In genomic region chr2:88919087-88919738, GRCh38 we compare ENCODE assay signal across 9 cellular contexts.
DNase-seq lines count a peak whose midpoint lies in the region; TF ChIP-seq lines count a peak whose summit lies in the region.
"Had no signal": no experiment of that assay in that cellular context is flagged by ENCODE, and none has a peak within 500 bp of the region (broad histone marks: within the 10 kb centered on the region; RNA-seq: fewer than 3 reads in every experiment).

No MANE protein-coding gene starts in this region.

- no peaks in the 10 kb centered on the region for H3K27me3 Mint-ChIP-seq in glutamatergic neuron (ENCODE audit: unreplicated experiment)

- H3K4me3 Mint-ChIP-seq in glutamatergic neuron (ENCODE audit: unreplicated experiment) = no peak overlapping the region
- H3K4me3 Mint-ChIP-seq: stimulated activated naive CD8-positive, alpha-beta T cell treated with anti-CD3 and anti-CD28 coated beads, Interleukin-15, amount 100 ng/mL, for 72 hours had no signal

- CTCF ChIA-PET in A673 (lab: Charles Lee) (interaction anchor here (1.0 kb wide), 1 partner anchor 39 kb away, joined by 3 read pairs; no protein-coding TSS in a partner anchor), GM10248 (lab: Yijun Ruan, JAX) (interaction anchor here (0.7 to 1.6 kb wide), 4 partner anchors 15 to 86 kb away, joined by 3 to 12 read pairs (median 4); no protein-coding TSS in a partner anchor)

- H3K36me3 ChIP-seq in A673 (ENCODE audit: insufficient read depth, low read length, poor library complexity, severe bottlenecking) = no peaks in the 10 kb centered on the region
- H3K36me3 ChIP-seq in Peyer's patch = no peaks in the 10 kb centered on the region
- no peaks in the 10 kb centered on the region for H3K36me3 ChIP-seq in hepatocyte (replicated peaks; ENCODE audit: insufficient read depth, low read depth)

- no peaks in the 10 kb centered on the region for H3K9me2 ChIP-seq in hepatocyte (replicated peaks; ENCODE audit: insufficient read depth)

- no TSS peak for BruUV-seq in A673 (replicated peaks; lab: Mats Ljungman, UMichigan)

- H3K4me3 ChIP-seq in A673 (ENCODE audit: low read depth, low read length, poor library complexity, severe bottlenecking) (no peak overlapping the region), Peyer's patch (no peak overlapping the region), hepatocyte (no peak overlapping the region)

- peaks cover 3% of the 10 kb centered on the region for H3K36me3 Mint-ChIP-seq in glutamatergic neuron (ENCODE audit: unreplicated experiment)

- TF ChIP-seq CTCF in A673 (conservative IDR thresholded peaks at IDR 0.05; ENCODE audit: low read depth, low read length) (peak; percentile 69), GM10248 (IDR thresholded peaks at IDR 0.05; ENCODE audit: control extremely low read depth, extremely low read depth, low read depth, missing control alignments) (peak; percentile 19), Peyer's patch (IDR thresholded peaks at IDR 0.05) (peak in 5 of 6 experiments; percentile 16 to 39 (median 29)), glutamatergic neuron (IDR thresholded peaks at IDR 0.05; ENCODE audit: partially characterized antibody, unreplicated experiment) (peak; percentile 59), hepatocyte (IDR thresholded peaks at IDR 0.05; ENCODE audit: poor library complexity) (no peak)

- POLR2A ChIA-PET in A673 (lab: Charles Lee; ENCODE audit: low non-redundant PET) = no interaction called here
- POLR2A ChIA-PET in GM10248 (lab: Yijun Ruan, JAX) = no interaction called here

- no peak overlapping the region for H3K4me2 ChIP-seq in hepatocyte

- DNase-seq in A673 (ENCODE audit: low spot score) (peak; percentile 29), GM10248 (ENCODE audit: extremely low spot score) (no peak), Peyer's patch (no peak), glutamatergic neuron (no peak), amygdala (lab: John Stamatoyannopoulos, UW) (no peak), NCI-H1105 treated with DMSO at 0.1 percent for 48 hours (lab: John Stamatoyannopoulos, UW) (no peak), hepatocyte (ENCODE audit: low spot score) (no peak)
- no peak for DNase-seq in stimulated activated CD4-positive, alpha-beta T cell treated with anti-CD3 and anti-CD28 coated beads, Interleukin-12 subunit alpha, Interleukin-12 subunit beta, amount 100 ng/mL, for 4 hours
- DNase-seq: stimulated activated naive CD8-positive, alpha-beta T cell treated with anti-CD3 and anti-CD28 coated beads, Interleukin-15, amount 100 ng/mL, for 72 hours had no signal

- intact Hi-C loops in A673 (cut with micrococcal nuclease; ENCODE audit: unreplicated experiment) = no loop called here

- 68% methylated on average over 7 of the region's 7 CpGs for WGBS in hepatocyte (ENCODE audit: low lambda C conversion rate, missing lambda C conversion rate)

- H3K27me3 ChIP-seq in A673 (replicated peaks; ENCODE audit: insufficient read depth, low read depth, low read length, poor library complexity) = peaks cover 34% of the 10 kb centered on the region
- H3K27me3 ChIP-seq in Peyer's patch = no peaks in the 10 kb centered on the region
- H3K27me3 ChIP-seq in hepatocyte = no peaks in the 10 kb centered on the region

- H3K9me3 ChIP-seq in A673 (ENCODE audit: low read depth, low read length, poor library complexity, severe bottlenecking) (no peaks in the 10 kb centered on the region), Peyer's patch (no peaks in the 10 kb centered on the region), hepatocyte (ENCODE audit: low read depth) (peaks cover 2% of the 10 kb centered on the region)

- H3K27ac ChIP-seq in A673 (ENCODE audit: low read depth, low read length, poor library complexity, severe bottlenecking) (no peak overlapping the region), Peyer's patch (no peak overlapping the region), hepatocyte (no peak overlapping the region)

- H3K4me1 Mint-ChIP-seq in glutamatergic neuron (ENCODE audit: low read depth, unreplicated experiment) = no peaks in the 10 kb centered on the region
- H3K4me1 Mint-ChIP-seq: stimulated activated naive CD8-positive, alpha-beta T cell treated with anti-CD3 and anti-CD28 coated beads, Interleukin-15, amount 100 ng/mL, for 72 hours had no signal

- H2AFZ ChIP-seq in hepatocyte = no peak overlapping the region

- H3K79me2 ChIP-seq in hepatocyte = no peaks in the 10 kb centered on the region

- no peak for TF ChIP-seq POLR2A in Peyer's patch (IDR thresholded peaks at IDR 0.05)

- H3K4me1 ChIP-seq in A673 (ENCODE audit: insufficient read depth, low read length, poor library complexity, severe bottlenecking) = no peaks in the 10 kb centered on the region
- H3K4me1 ChIP-seq in Peyer's patch = no peaks in the 10 kb centered on the region
- H3K4me1 ChIP-seq in hepatocyte (ENCODE audit: insufficient read depth) = no peaks in the 10 kb centered on the region

- peaks cover 4% of the 10 kb centered on the region for H3K9me3 Mint-ChIP-seq in glutamatergic neuron (ENCODE audit: unreplicated experiment)
- H3K9me3 Mint-ChIP-seq: stimulated activated naive CD8-positive, alpha-beta T cell treated with anti-CD3 and anti-CD28 coated beads, Interleukin-15, amount 100 ng/mL, for 72 hours had no signal

- H4K20me1 ChIP-seq in hepatocyte (ENCODE audit: insufficient read depth, poor library complexity, severe bottlenecking) = no peaks in the 10 kb centered on the region

- no peak overlapping the region for H3K27ac Mint-ChIP-seq in glutamatergic neuron (ENCODE audit: unreplicated experiment)
- H3K27ac Mint-ChIP-seq: stimulated activated naive CD8-positive, alpha-beta T cell treated with anti-CD3 and anti-CD28 coated beads, Interleukin-15, amount 100 ng/mL, for 72 hours had no signal
